In the genomic region with DNA sequence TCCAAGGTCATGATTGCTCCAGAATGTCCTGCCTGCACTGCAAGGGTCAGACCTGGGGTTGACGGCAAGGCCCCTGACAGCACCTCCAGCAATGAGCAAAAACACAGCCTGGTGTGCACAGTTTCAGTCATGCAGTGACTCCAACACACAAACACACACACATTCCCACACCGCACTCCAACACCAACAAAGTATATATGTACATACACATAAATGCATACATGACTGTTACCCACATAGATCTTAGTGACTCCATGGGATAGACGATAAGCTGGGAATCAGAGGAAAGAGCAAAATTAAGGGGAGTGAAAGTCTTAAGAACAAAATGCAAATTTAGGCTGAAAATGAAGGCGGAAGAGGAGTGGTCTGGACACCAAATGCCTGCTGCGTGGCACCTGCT, we compare ENCODE assay signal across 22 cellular contexts.
"Had no signal": no experiment of that assay in that cellular context is flagged by ENCODE, and none has a peak within 500 bp of the region (broad histone marks: within the 10 kb centered on the region; RNA-seq: fewer than 3 reads in every experiment).

No MANE protein-coding gene starts in this region.

- ATAC-seq: effector memory CD8-positive, alpha-beta T cell; esophagus mucosa; foreskin keratinocyte; gastrocnemius medialis; gastroesophageal sphincter; heart left ventricle; heart right ventricle had no signal

- DNase-seq: colonic mucosa; cortex of kidney; dermis blood vessel endothelial cell; dorsolateral prefrontal cortex; effector CD4-positive, alpha-beta T cell; effector CD8-positive, alpha-beta T cell; effector memory CD4-positive, alpha-beta T cell; effector memory CD8-positive, alpha-beta T cell; endodermal cell; esophagus squamous epithelium; foreskin fibroblast; foreskin keratinocyte; foreskin melanocyte; gastrocnemius medialis; glutamatergic neuron; head of caudate nucleus; heart left ventricle; heart right ventricle had no signal

- H3K27me3 ChIP-seq: colonic mucosa, esophagus squamous epithelium, foreskin keratinocyte, gastrocnemius medialis, gastroesophageal sphincter had no signal

- H3K9me3 ChIP-seq: colonic mucosa, esophagus squamous epithelium, gastrocnemius medialis, gastroesophageal sphincter, heart left ventricle, heart right ventricle had no signal

- H3K27ac ChIP-seq: colonic mucosa, coronary artery, dorsolateral prefrontal cortex, epithelial cell of prostate, esophagus squamous epithelium, foreskin keratinocyte, gastrocnemius medialis, gastroesophageal sphincter, heart left ventricle, heart right ventricle had no signal

- H3K4me1 ChIP-seq: colonic mucosa, esophagus squamous epithelium, foreskin keratinocyte, gastrocnemius medialis, gastroesophageal sphincter, heart left ventricle, heart right ventricle had no signal

- H3K36me3 ChIP-seq: colonic mucosa, esophagus squamous epithelium, gastrocnemius medialis, gastroesophageal sphincter, heart left ventricle, heart right ventricle had no signal

- H3K4me3 ChIP-seq: colonic mucosa, coronary artery, dorsolateral prefrontal cortex, esophagus squamous epithelium, gastrocnemius medialis, gastroesophageal sphincter, heart left ventricle, heart right ventricle had no signal
